In genomic region chr7:26328498-26329390, GRCh38 we compare ENCODE assay signal across 20 cellular contexts. TPM values are rescaled to one million over a fixed set of nuclear protein-coding genes. Genes with fewer than 3 reads are reported as not detected.
DNase-seq lines count a peak whose midpoint lies in the region; ATAC-seq and TF ChIP-seq lines count a peak whose summit lies in the region.
"Had no signal": no experiment of that assay in that cellular context is flagged by ENCODE, and none has a peak within 500 bp of the region (broad histone marks: within the 10 kb centered on the region; RNA-seq: fewer than 3 reads in every experiment).

No MANE protein-coding gene starts in this region.

- H3K9me3 ChIP-seq in prostate gland, result no peaks in the 10 kb centered on the region
- H3K9me3 ChIP-seq: body of pancreas, esophagus squamous epithelium had no signal

- CTCF ChIA-PET in activated CD4-positive, alpha-beta T cell treated with anti-CD3 and anti-CD28 coated beads, Interleukin-2, amount 10 ng/mL, durations not matched to agents 7 days and 5 days (lab: Charles Lee), result interaction anchor here (1.0 kb wide), 1 partner anchor 41 kb away, joined by 3 read pairs; no protein-coding TSS in a partner anchor

- DNase-seq in activated CD4-positive, alpha-beta T cell treated with anti-CD3 and anti-CD28 coated beads, Interleukin-2, amount 10 ng/mL, durations not matched to agents 7 days and 5 days, result no peak
- no peak for DNase-seq in activated CD4-positive, alpha-beta T cell treated with anti-CD3 and anti-CD28 coated beads, Interleukin-2, amount 50 U/mL, for 48 hours
- DNase-seq in immature natural killer cell (no peak), prostate gland (ENCODE audit: low spot score) (no peak)
- no peak for DNase-seq in stimulated activated naive CD8-positive, alpha-beta T cell treated with anti-CD3 and anti-CD28 coated beads, Interleukin-15, amount 100 ng/mL, for 72 hours
- DNase-seq: 8988T; activated naive CD4-positive, alpha-beta T cell; body of pancreas; dermis blood vessel endothelial cell; esophagus squamous epithelium; GOT3; NCI-H187 treated with DMSO at 0.1 percent for 48 hours; NCI-H510A treated with DMSO at 0.1 percent for 48 hours had no signal

- H3K27me3 ChIP-seq in prostate gland (replicated peaks; ENCODE audit: insufficient read depth), result no peaks in the 10 kb centered on the region
- H3K27me3 ChIP-seq: body of pancreas, esophagus squamous epithelium, heart left ventricle had no signal

- no peaks in the 10 kb centered on the region for H3K27me3 Mint-ChIP-seq in activated CD4-positive, alpha-beta T cell treated with anti-CD3 and anti-CD28 coated beads, Interleukin-2, amount 10 ng/mL, durations not matched to agents 7 days and 5 days
- H3K27me3 Mint-ChIP-seq in immature natural killer cell (ENCODE audit: low read depth in 3 of 3), result peaks cover 0 to 4% (median 2%) of the 10 kb centered on the region in 3 donors
- H3K27me3 Mint-ChIP-seq in stimulated activated naive CD8-positive, alpha-beta T cell treated with anti-CD3 and anti-CD28 coated beads, Interleukin-15, amount 100 ng/mL, for 72 hours, result no peaks in the 10 kb centered on the region

- intact Hi-C loops in prostate gland (cut with DNase I), result no loop called here

- no peak overlapping the region for H3K4me3 ChIP-seq in prostate gland
- H3K4me3 ChIP-seq: body of pancreas, esophagus squamous epithelium, heart left ventricle, skin epidermis had no signal

- no peaks in the 10 kb centered on the region for H3K36me3 ChIP-seq in prostate gland
- H3K36me3 ChIP-seq: esophagus squamous epithelium, heart left ventricle had no signal

- no peaks in the 10 kb centered on the region for H3K9me3 Mint-ChIP-seq in activated CD4-positive, alpha-beta T cell treated with anti-CD3 and anti-CD28 coated beads, Interleukin-2, amount 10 ng/mL, durations not matched to agents 7 days and 5 days
- H3K9me3 Mint-ChIP-seq in immature natural killer cell, result no peaks in the 10 kb centered on the region
- H3K9me3 Mint-ChIP-seq in stimulated activated naive CD8-positive, alpha-beta T cell treated with anti-CD3 and anti-CD28 coated beads, Interleukin-15, amount 100 ng/mL, for 72 hours, result peaks cover 0 to 5% of the 10 kb centered on the region in 2 donors

- POLR2A ChIA-PET in activated CD4-positive, alpha-beta T cell treated with anti-CD3 and anti-CD28 coated beads, Interleukin-2, amount 10 ng/mL, durations not matched to agents 7 days and 5 days (lab: Charles Lee), result no interaction called here

- H3K4me1 ChIP-seq in prostate gland (replicated peaks), result no peaks in the 10 kb centered on the region
- H3K4me1 ChIP-seq: body of pancreas, esophagus squamous epithelium had no signal

- ATAC-seq in HG03520 (IDR thresholded peaks at IDR 0.05; ENCODE audit: unreplicated experiment) (peak; percentile 56), GM21367 (IDR thresholded peaks at IDR 0.05; ENCODE audit: unreplicated experiment) (no peak), GM21737 (IDR thresholded peaks at IDR 0.05; ENCODE audit: unreplicated experiment) (no peak)
- peak; percentile 63 for ATAC-seq in stimulated activated naive CD8-positive, alpha-beta T cell treated with anti-CD3 and anti-CD28 coated beads, Interleukin-15, amount 100 ng/mL, for 72 hours

- TF ChIP-seq POLR2A in prostate gland (IDR thresholded peaks at IDR 0.05), result no peak

- H3K27ac Mint-ChIP-seq in activated CD4-positive, alpha-beta T cell treated with anti-CD3 and anti-CD28 coated beads, Interleukin-2, amount 10 ng/mL, durations not matched to agents 7 days and 5 days, result peak overlapping the region; percentile 28
- H3K27ac Mint-ChIP-seq in immature natural killer cell, result peak overlapping the region in 4 of 6 donors; percentile 20 to 62 (median 50)
- H3K27ac Mint-ChIP-seq in stimulated activated naive CD8-positive, alpha-beta T cell treated with anti-CD3 and anti-CD28 coated beads, Interleukin-15, amount 100 ng/mL, for 72 hours, result peak overlapping the region in 1 of 2 donors; percentile 80

- no peak overlapping the region for H3K27ac ChIP-seq in prostate gland
- H3K27ac ChIP-seq: body of pancreas, esophagus squamous epithelium, VCaP had no signal

- no peak overlapping the region for H3K4me3 Mint-ChIP-seq in activated CD4-positive, alpha-beta T cell treated with anti-CD3 and anti-CD28 coated beads, Interleukin-2, amount 10 ng/mL, durations not matched to agents 7 days and 5 days
- peak overlapping the region in 1 of 5 donors; percentile 21 for H3K4me3 Mint-ChIP-seq in immature natural killer cell
- H3K4me3 Mint-ChIP-seq in stimulated activated naive CD8-positive, alpha-beta T cell treated with anti-CD3 and anti-CD28 coated beads, Interleukin-15, amount 100 ng/mL, for 72 hours, result no peak overlapping the region

- no peak for TF ChIP-seq CTCF in prostate gland (IDR thresholded peaks at IDR 0.05)

- H3K4me1 Mint-ChIP-seq in activated CD4-positive, alpha-beta T cell treated with anti-CD3 and anti-CD28 coated beads, Interleukin-2, amount 10 ng/mL, durations not matched to agents 7 days and 5 days, result peaks cover 13% of the 10 kb centered on the region
- H3K4me1 Mint-ChIP-seq in immature natural killer cell, result peaks cover 36 to 60% of the 10 kb centered on the region in 2 donors
- peaks cover 36% of the 10 kb centered on the region for H3K4me1 Mint-ChIP-seq in stimulated activated naive CD8-positive, alpha-beta T cell treated with anti-CD3 and anti-CD28 coated beads, Interleukin-15, amount 100 ng/mL, for 72 hours

- H3K36me3 Mint-ChIP-seq in activated CD4-positive, alpha-beta T cell treated with anti-CD3 and anti-CD28 coated beads, Interleukin-2, amount 10 ng/mL, durations not matched to agents 7 days and 5 days (ENCODE audit: low read depth), result peaks cover 31% of the 10 kb centered on the region
- peaks cover 6 to 13% (median 11%) of the 10 kb centered on the region in 3 donors for H3K36me3 Mint-ChIP-seq in immature natural killer cell

- 92% methylated on average over 7 of the region's 7 CpGs for WGBS in prostate gland

RNA-seq across cellular contexts. Expression of gene SNX10, which starts 37.1 kb away (rescaled TPM):
- 10 to 100 TPM; 28.1 to 28.9 TPM for total RNA-seq in activated CD4-positive, alpha-beta T cell treated with anti-CD3 and anti-CD28 coated beads, Interleukin-2, amount 10 ng/mL, durations not matched to agents 7 days and 5 days
- polyA plus RNA-seq in immature natural killer cell, result 10 to 100 TPM; 50.1 to 54.3 (median 51.8) TPM
- total RNA-seq in prostate gland, result 1 to 10 TPM; 4.7 to 6.8 TPM
- total RNA-seq: LHCN-M2 had no signal

Comparison
In these comparisons a context has a peak if more than half of its experiments do, and no peak if none do; other contexts are left out.
1. ATAC-seq: peak in HG03520 (single experiment) and stimulated activated naive CD8-positive, alpha-beta T cell treated with anti-CD3 and anti-CD28 coated beads, Interleukin-15, amount 100 ng/mL, for 72 hours (single experiment); none in GM21367 (single experiment) and GM21737 (single experiment).